ENCODE assay signal across 28 cellular contexts in the genomic region with DNA sequence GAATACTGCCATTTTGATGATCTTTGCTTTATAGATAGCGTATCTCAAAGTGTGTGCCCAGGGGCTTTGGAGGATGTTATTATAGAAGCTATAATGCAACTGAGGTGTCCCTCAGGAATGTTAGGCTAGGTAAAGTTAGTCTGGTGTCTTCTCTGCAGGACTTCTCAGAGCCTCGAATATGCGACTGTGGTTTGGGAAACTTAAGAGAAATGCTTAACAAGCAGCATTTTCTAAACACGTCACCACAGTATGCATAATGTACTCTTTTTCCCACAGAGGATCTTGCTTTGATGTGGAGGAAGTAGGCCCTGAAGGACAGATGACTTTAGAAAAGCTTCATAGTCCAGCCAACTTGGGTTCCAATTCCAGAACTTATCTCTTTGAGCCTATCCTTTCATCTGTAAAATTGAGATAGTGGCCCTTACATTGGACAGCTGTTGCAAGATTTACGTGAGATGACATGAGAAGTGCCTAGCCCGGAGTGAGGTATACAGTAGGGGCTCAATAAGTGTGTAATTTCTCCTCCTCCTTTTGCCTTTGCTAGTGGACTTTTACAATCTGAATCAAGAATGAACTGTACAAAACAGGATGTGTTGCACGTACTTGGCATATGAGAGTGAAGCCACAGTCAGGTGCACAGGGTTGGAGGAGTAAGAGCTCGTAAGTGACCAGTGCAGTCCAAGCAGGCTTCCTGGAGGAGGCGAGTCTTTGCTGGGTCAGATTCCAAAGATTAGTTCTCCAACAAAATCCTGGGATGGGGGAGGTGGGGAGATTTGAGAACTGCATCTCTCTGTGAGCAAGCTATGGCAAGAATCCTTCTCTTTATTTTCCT. TPM values are rescaled to one million over a fixed set of nuclear protein-coding genes. Genes with fewer than 3 reads are reported as not detected.
"Had no signal": no experiment of that assay in that cellular context is flagged by ENCODE, and none has a peak within 500 bp of the region (broad histone marks: within the 10 kb centered on the region; RNA-seq: fewer than 3 reads in every experiment).

No MANE protein-coding gene starts in this region.

- ATAC-seq: activated CD8-positive, alpha-beta memory T cell treated with anti-CD3 and anti-CD28 coated beads, Interleukin-2, amount 10 ng/mL, durations not matched to agents 7 days and 5 days; activated CD8-positive, alpha-beta T cell treated with anti-CD3 and anti-CD28 coated beads, Interleukin-2, amount 10 ng/mL, durations not matched to agents 7 days and 5 days; activated naive CD8-positive, alpha-beta T cell treated with anti-CD3 and anti-CD28 coated beads, Interleukin-2, amount 50 U/mL, for 24 hours; heart right ventricle; left lung; SK-N-SH treated with all-trans-retinoic acid at 6 μM for 48 hours; WTC11 had no signal

- H3K36me3 ChIP-seq: cardiac muscle cell, heart right ventricle, left lung, lower lobe of right lung, pancreas, prostate gland, sigmoid colon, tibial nerve had no signal

- H3K4me3 Mint-ChIP-seq: activated CD8-positive, alpha-beta memory T cell treated with anti-CD3 and anti-CD28 coated beads, Interleukin-2, amount 10 ng/mL, durations not matched to agents 7 days and 5 days; activated CD8-positive, alpha-beta T cell treated with anti-CD3 and anti-CD28 coated beads, Interleukin-2, amount 10 ng/mL, durations not matched to agents 7 days and 5 days; activated naive CD4-positive, alpha-beta T cell treated with anti-CD3 and anti-CD28 coated beads, Interleukin-2, amount 50 U/mL, for 24 hours; activated naive CD8-positive, alpha-beta T cell treated with anti-CD3 and anti-CD28 coated beads, Interleukin-2, amount 50 U/mL, for 24 hours; mesothelial cell of epicardium; naive B cell; neural crest cell; WTC11 had no signal

- H3K4me3 ChIP-seq: cardiac muscle cell, heart right ventricle, left lung, lower lobe of right lung, pancreas, prostate gland, sigmoid colon, tibial nerve had no signal

- H3K4me1 Mint-ChIP-seq: activated CD8-positive, alpha-beta memory T cell treated with anti-CD3 and anti-CD28 coated beads, Interleukin-2, amount 10 ng/mL, durations not matched to agents 7 days and 5 days; activated naive CD4-positive, alpha-beta T cell treated with anti-CD3 and anti-CD28 coated beads, Interleukin-2, amount 50 U/mL, for 24 hours; activated naive CD8-positive, alpha-beta T cell treated with anti-CD3 and anti-CD28 coated beads, Interleukin-2, amount 50 U/mL, for 24 hours; mesothelial cell of epicardium; naive B cell; neural crest cell had no signal

- H3K27ac ChIP-seq: cardiac muscle cell, foreskin keratinocyte, heart right ventricle, left lung, lower lobe of right lung, pancreas, prostate gland, sigmoid colon, tibial nerve had no signal

- H3K9me3 ChIP-seq: heart right ventricle, left lung, lower lobe of right lung, pancreas, prostate gland, sigmoid colon, tibial nerve had no signal

- H3K36me3 Mint-ChIP-seq: activated CD8-positive, alpha-beta memory T cell treated with anti-CD3 and anti-CD28 coated beads, Interleukin-2, amount 10 ng/mL, durations not matched to agents 7 days and 5 days; activated naive CD4-positive, alpha-beta T cell treated with anti-CD3 and anti-CD28 coated beads, Interleukin-2, amount 50 U/mL, for 24 hours; mesothelial cell of epicardium; naive B cell; WTC11 had no signal

- H3K27me3 ChIP-seq: cardiac muscle cell, foreskin keratinocyte, heart right ventricle, left lung, pancreas, sigmoid colon, tibial nerve had no signal

- H3K4me1 ChIP-seq: heart right ventricle, left lung, lower lobe of right lung, pancreas, prostate gland, sigmoid colon had no signal

- H3K9me3 Mint-ChIP-seq: activated naive CD4-positive, alpha-beta T cell treated with anti-CD3 and anti-CD28 coated beads, Interleukin-2, amount 50 U/mL, for 24 hours; activated naive CD8-positive, alpha-beta T cell treated with anti-CD3 and anti-CD28 coated beads, Interleukin-2, amount 50 U/mL, for 24 hours; activated T-helper 2 cell treated with anti-CD3 and anti-CD28 coated beads, Interferon-gamma antibody, Interleukin-2, Interleukin-4, amounts not matched to agents 10 μg/mL and 5 μg/mL and 100 μg/mL, durations not matched to agents 14 hours and 24 hours and 36 hours; mesothelial cell of epicardium; neural crest cell; WTC11 had no signal

- DNase-seq: activated CD4-positive, alpha-beta T cell treated with anti-CD3 and anti-CD28 coated beads for 1 hour; activated CD4-positive, alpha-beta T cell treated with anti-CD3 and anti-CD28 coated beads, Interleukin-2, amount 50 U/mL, for 1 hour; activated CD8-positive, alpha-beta memory T cell treated with anti-CD3 and anti-CD28 coated beads, Interleukin-2, amount 10 ng/mL, durations not matched to agents 7 days and 5 days; activated CD8-positive, alpha-beta T cell treated with anti-CD3 and anti-CD28 coated beads, Interleukin-2, amount 10 ng/mL, durations not matched to agents 7 days and 5 days; activated naive CD8-positive, alpha-beta T cell treated with anti-CD3 and anti-CD28 coated beads, Interleukin-2, amount 50 U/mL, for 24 hours; activated T-cell treated with anti-CD3 and anti-CD28 coated beads, Interleukin-2, amount 50 U/mL, for 48 hours; heart right ventricle; left lung; lower lobe of right lung; naive B cell; nucleus accumbens; pancreas; sigmoid colon; small intestine; stimulated activated CD4-positive, alpha-beta T cell treated with anti-CD3 and anti-CD28 coated beads, Interleukin-1b, Interleukin-23, amount 100 ng/mL, for 48 hours; stimulated activated naive CD4-positive, alpha-beta T cell; T-helper 2 cell had no signal

- H3K27ac Mint-ChIP-seq: activated CD8-positive, alpha-beta memory T cell treated with anti-CD3 and anti-CD28 coated beads, Interleukin-2, amount 10 ng/mL, durations not matched to agents 7 days and 5 days; activated CD8-positive, alpha-beta T cell treated with anti-CD3 and anti-CD28 coated beads, Interleukin-2, amount 10 ng/mL, durations not matched to agents 7 days and 5 days; activated naive CD4-positive, alpha-beta T cell treated with anti-CD3 and anti-CD28 coated beads, Interleukin-2, amount 50 U/mL, for 24 hours; activated naive CD8-positive, alpha-beta T cell treated with anti-CD3 and anti-CD28 coated beads, Interleukin-2, amount 50 U/mL, for 24 hours; activated T-helper 2 cell treated with anti-CD3 and anti-CD28 coated beads, Interferon-gamma antibody, Interleukin-2, Interleukin-4, amounts not matched to agents 10 μg/mL and 5 μg/mL and 100 μg/mL, durations not matched to agents 14 hours and 24 hours and 36 hours; mesothelial cell of epicardium; naive B cell; WTC11 had no signal

RNA-seq across cellular contexts. Expression of a gene that starts 29.7 kb away (rescaled TPM):
- total RNA-seq: activated CD8-positive, alpha-beta memory T cell treated with anti-CD3 and anti-CD28 coated beads, Interleukin-2, amount 10 ng/mL, durations not matched to agents 7 days and 5 days; activated CD8-positive, alpha-beta T cell treated with anti-CD3 and anti-CD28 coated beads, Interleukin-2, amount 10 ng/mL, durations not matched to agents 7 days and 5 days; activated T-helper 2 cell treated with anti-CD3 and anti-CD28 coated beads, Interferon-gamma antibody, Interleukin-2, Interleukin-4, amounts not matched to agents 10 μg/mL and 5 μg/mL and 100 μg/mL, durations not matched to agents 14 hours and 24 hours and 36 hours; endothelial cell of umbilical vein had no signal
- polyA plus RNA-seq: endothelial cell of umbilical vein had no signal
